In genomic region chr15:90822204-90822955, GRCh38 we compare ENCODE assay signal across 15 cellular contexts.
"Had no signal": no experiment of that assay in that cellular context is flagged by ENCODE, and none has a peak within 500 bp of the region (broad histone marks: within the 10 kb centered on the region; RNA-seq: fewer than 3 reads in every experiment).

No MANE protein-coding gene starts in this region.

- H3K27ac Mint-ChIP-seq: activated CD4-positive, alpha-beta memory T cell treated with anti-CD3 and anti-CD28 coated beads, Interleukin-2, amount 10 ng/mL, durations not matched to agents 7 days and 5 days; activated naive CD8-positive, alpha-beta T cell; type B pancreatic cell had no signal

- H3K27me3 Mint-ChIP-seq: activated CD4-positive, alpha-beta memory T cell treated with anti-CD3 and anti-CD28 coated beads, Interleukin-2, amount 10 ng/mL, durations not matched to agents 7 days and 5 days; activated naive CD8-positive, alpha-beta T cell had no signal

- H3K36me3 ChIP-seq: brain microvascular endothelial cell, pancreas had no signal

- H3K27ac ChIP-seq: brain microvascular endothelial cell, epithelial cell of prostate, pancreas had no signal

- DNase-seq: activated CD4-positive, alpha-beta memory T cell treated with anti-CD3 and anti-CD28 coated beads, Interleukin-2, amount 10 ng/mL, durations not matched to agents 7 days and 5 days; activated CD4-positive, CD25-positive, alpha-beta regulatory T cell treated with anti-CD3 and anti-CD28 coated beads, Interleukin-2, amount 50 U/mL, for 72 hours; brain microvascular endothelial cell; effector memory CD4-positive, alpha-beta T cell; foreskin melanocyte; kidney glomerular epithelial cell; left ventricle myocardium superior; mesendoderm; pancreas; stimulated activated naive CD8-positive, alpha-beta T cell treated with anti-CD3 and anti-CD28 coated beads, Interleukin-15, Interleukin-2, amounts not matched to agents 100 U/mL and 50 U/mL, for 24 hours; T-helper 9 cell had no signal

- H3K36me3 Mint-ChIP-seq: activated naive CD8-positive, alpha-beta T cell; type B pancreatic cell had no signal

- H3K4me3 Mint-ChIP-seq: activated CD4-positive, alpha-beta memory T cell treated with anti-CD3 and anti-CD28 coated beads, Interleukin-2, amount 10 ng/mL, durations not matched to agents 7 days and 5 days; activated naive CD8-positive, alpha-beta T cell; neural crest cell; type B pancreatic cell had no signal

- H3K27me3 ChIP-seq: brain microvascular endothelial cell, pancreas had no signal

- H3K4me3 ChIP-seq: pancreas had no signal

- H3K9me3 ChIP-seq: pancreas had no signal

- H3K9me3 Mint-ChIP-seq: neural crest cell had no signal
